Comparison of ENCODE assay signal across 22 cellular contexts in the genomic region with DNA sequence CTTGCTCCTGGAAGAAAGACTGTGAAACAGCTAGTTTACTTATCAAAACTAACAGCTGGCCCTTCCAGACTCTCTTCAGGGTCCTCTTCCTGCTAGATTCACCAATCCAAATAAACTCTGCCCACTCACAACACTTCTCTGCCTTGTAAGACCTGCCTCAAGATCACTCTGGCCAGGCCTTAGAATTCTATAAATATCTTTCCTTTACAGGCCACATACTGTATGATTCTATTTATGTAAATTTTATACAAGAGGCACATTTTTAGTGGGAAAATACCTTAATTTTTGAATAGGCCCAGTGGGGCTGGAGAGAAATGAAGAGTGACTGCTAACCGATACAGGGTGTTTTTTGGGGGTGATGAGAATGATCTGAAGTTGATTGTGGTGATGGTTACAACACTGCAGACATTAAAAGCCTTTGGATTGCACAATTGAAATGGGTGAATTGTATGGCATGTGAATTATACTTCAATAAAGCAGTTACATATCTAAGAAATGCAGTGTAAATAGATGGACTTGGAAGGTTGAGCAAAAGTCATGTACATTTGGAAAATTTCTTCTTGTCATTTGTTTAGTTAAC.
DNase-seq lines count a peak whose midpoint lies in the region; ATAC-seq and TF ChIP-seq lines count a peak whose summit lies in the region.
"Had no signal": no experiment of that assay in that cellular context is flagged by ENCODE, and none has a peak within 500 bp of the region (broad histone marks: within the 10 kb centered on the region; RNA-seq: fewer than 3 reads in every experiment).

No MANE protein-coding gene starts in this region.

- H3K9me3 Mint-ChIP-seq in activated T-cell treated with anti-CD3 and anti-CD28 coated beads, Interleukin-2, amount 50 U/mL, for 4 hours, result no peaks in the 10 kb centered on the region
- H3K9me3 Mint-ChIP-seq: activated CD4-positive, alpha-beta memory T cell treated with anti-CD3 and anti-CD28 coated beads for 36 hours; activated naive CD8-positive, alpha-beta T cell treated with anti-CD3 and anti-CD28 coated beads, Interleukin-2, amount 50 U/mL, for 24 hours; stimulated activated naive CD8-positive, alpha-beta T cell treated with anti-CD3 and anti-CD28 coated beads, Interleukin-15, Interleukin-2, amounts not matched to agents 100 ng/mL and 50 ng/mL, for 24 hours had no signal

- DNase-seq in SIG-M5 treated with dmso at 0.1 percent for 504 hours (lab: John Stamatoyannopoulos, UW; ENCODE audit: unreplicated experiment) (peak; percentile 48), SIG-M5 (lab: John Stamatoyannopoulos, UW) (no peak), SK-N-MC (ENCODE audit: low read depth, low spot score) (no peak), left colon (no peak), transverse colon (no peak), superior temporal gyrus (ENCODE audit: extremely low spot score) (no peak)
- DNase-seq in activated T-cell treated with anti-CD3 and anti-CD28 coated beads, Interleukin-2, amount 50 U/mL, for 4 hours, result no peak
- DNase-seq: activated CD4-positive, alpha-beta memory T cell treated with anti-CD3 and anti-CD28 coated beads for 36 hours; activated CD4-positive, CD25-positive, alpha-beta regulatory T cell; activated effector memory CD4-positive, alpha-beta T cell treated with anti-CD3 and anti-CD28 coated beads, Interleukin-2, amount 50 U/mL, for 16 hours; activated naive CD8-positive, alpha-beta T cell treated with anti-CD3 and anti-CD28 coated beads, Interleukin-2, amount 50 U/mL, for 24 hours; DND-41; effector memory CD8-positive, alpha-beta T cell; islet precursor cell; NCI-H748 treated with DMSO at 0.1 percent for 48 hours; T-helper 17 cell had no signal

- intact Hi-C loops in left colon (cut with DNase I, micrococcal nuclease) (no loop called here), transverse colon (cut with DNase I; ENCODE audit: low total_unique reads) (no loop called here)

- TF ChIP-seq POLR2A in transverse colon (IDR thresholded peaks at IDR 0.05), result no peak

- ATAC-seq in left colon (peak; percentile 86), HG02981 (IDR thresholded peaks at IDR 0.05; ENCODE audit: unreplicated experiment) (no peak)
- ATAC-seq in activated T-cell treated with anti-CD3 and anti-CD28 coated beads, Interleukin-2, amount 50 U/mL, for 4 hours, result no peak
- ATAC-seq: activated naive CD8-positive, alpha-beta T cell treated with anti-CD3 and anti-CD28 coated beads, Interleukin-2, amount 50 U/mL, for 24 hours; effector memory CD8-positive, alpha-beta T cell; gastroesophageal sphincter; Panc1; T-helper 17 cell had no signal

- TF ChIP-seq CTCF in transverse colon (IDR thresholded peaks at IDR 0.05), result no peak

- H3K4me3 ChIP-seq in SK-N-MC (no peak overlapping the region), transverse colon (no peak overlapping the region)
- H3K4me3 ChIP-seq: gastroesophageal sphincter, SJSA1, tibial nerve had no signal

- no peaks in the 10 kb centered on the region for H3K36me3 Mint-ChIP-seq in activated T-cell treated with anti-CD3 and anti-CD28 coated beads, Interleukin-2, amount 50 U/mL, for 4 hours (ENCODE audit: insufficient read depth)
- H3K36me3 Mint-ChIP-seq: activated CD4-positive, alpha-beta memory T cell treated with anti-CD3 and anti-CD28 coated beads for 36 hours had no signal

- no peaks in the 10 kb centered on the region for H3K4me1 Mint-ChIP-seq in activated T-cell treated with anti-CD3 and anti-CD28 coated beads, Interleukin-2, amount 50 U/mL, for 4 hours (ENCODE audit: low read depth)
- H3K4me1 Mint-ChIP-seq: activated naive CD8-positive, alpha-beta T cell treated with anti-CD3 and anti-CD28 coated beads, Interleukin-2, amount 50 U/mL, for 24 hours; T-helper 17 cell had no signal

- in situ Hi-C loops in transverse colon (cut with MboI; ENCODE audit: low pct_ligation_motif_present in 1 of 4, low pct_unique_long_range_greater_than_20kb in 1 of 4, low sequenced_read_pairs in 3 of 4), result no loop called here

- H3K36me3 ChIP-seq in SK-N-MC (ENCODE audit: insufficient read depth, low read length) (no peaks in the 10 kb centered on the region), transverse colon (no peaks in the 10 kb centered on the region)
- H3K36me3 ChIP-seq: gastroesophageal sphincter, SJSA1, tibial nerve had no signal

- no peak overlapping the region for H3K9ac ChIP-seq in SK-N-MC (ENCODE audit: insufficient read length)

- no peak overlapping the region for H3K4me3 Mint-ChIP-seq in activated T-cell treated with anti-CD3 and anti-CD28 coated beads, Interleukin-2, amount 50 U/mL, for 4 hours
- H3K4me3 Mint-ChIP-seq: activated CD4-positive, alpha-beta memory T cell treated with anti-CD3 and anti-CD28 coated beads for 36 hours; activated naive CD8-positive, alpha-beta T cell treated with anti-CD3 and anti-CD28 coated beads, Interleukin-2, amount 50 U/mL, for 24 hours; effector memory CD8-positive, alpha-beta T cell; stimulated activated naive CD8-positive, alpha-beta T cell treated with anti-CD3 and anti-CD28 coated beads, Interleukin-15, Interleukin-2, amounts not matched to agents 100 ng/mL and 50 ng/mL, for 24 hours; T-helper 17 cell had no signal

- 43 to 57% methylated on average over 1 of the region's 1 CpG for WGBS in transverse colon (ENCODE audit: low coverage in 1 of 2), 2 donors

- H3K27ac ChIP-seq in SK-N-MC (peak overlapping the region; percentile 44), transverse colon (peak overlapping the region in 3 of 4 donors; percentile 30 to 64 (median 53))
- H3K27ac ChIP-seq: gastroesophageal sphincter, SJSA1, tibial nerve had no signal

- no peaks in the 10 kb centered on the region for H3K27me3 ChIP-seq in transverse colon
- H3K27me3 ChIP-seq: gastroesophageal sphincter, SJSA1, tibial nerve had no signal

- H3K9me3 ChIP-seq in SK-N-MC (ENCODE audit: low read depth, low read length) (no peaks in the 10 kb centered on the region), transverse colon (no peaks in the 10 kb centered on the region)
- H3K9me3 ChIP-seq: gastroesophageal sphincter, SJSA1, tibial nerve had no signal

- H3K4me1 ChIP-seq in transverse colon, result peaks cover 0 to 21% (median 5%) of the 10 kb centered on the region in 4 donors
- H3K4me1 ChIP-seq: gastroesophageal sphincter, SJSA1, tibial nerve had no signal

- H3K27me3 Mint-ChIP-seq in activated T-cell treated with anti-CD3 and anti-CD28 coated beads, Interleukin-2, amount 50 U/mL, for 4 hours (ENCODE audit: low read depth), result no peaks in the 10 kb centered on the region
- H3K27me3 Mint-ChIP-seq: activated CD4-positive, alpha-beta memory T cell treated with anti-CD3 and anti-CD28 coated beads for 36 hours; activated naive CD8-positive, alpha-beta T cell treated with anti-CD3 and anti-CD28 coated beads, Interleukin-2, amount 50 U/mL, for 24 hours; effector memory CD8-positive, alpha-beta T cell; stimulated activated naive CD8-positive, alpha-beta T cell treated with anti-CD3 and anti-CD28 coated beads, Interleukin-15, Interleukin-2, amounts not matched to agents 100 ng/mL and 50 ng/mL, for 24 hours; T-helper 17 cell had no signal

- TF ChIP-seq EP300 in transverse colon (IDR thresholded peaks at IDR 0.05; ENCODE audit: low read depth), result no peak
